ENCODE assay signal across 8 cellular contexts in genomic region chr17:16652847-16653366, GRCh38. TPM values are rescaled to one million over a fixed set of nuclear protein-coding genes. Genes with fewer than 3 reads are reported as not detected.
DNase-seq lines count a peak whose midpoint lies in the region; ATAC-seq lines count a peak whose summit lies in the region.

No MANE protein-coding gene starts in this region.

- no peaks in the 10 kb centered on the region for H3K27me3 ChIP-seq in adipocyte (replicated peaks; ENCODE audit: control insufficient read depth, insufficient read depth, low read length)
- no peaks in the 10 kb centered on the region for H3K27me3 ChIP-seq in iPS-15b (ENCODE audit: control insufficient read depth, insufficient read depth, low read length)

- H3K4me3 ChIP-seq in adipocyte (ENCODE audit: low read length): peak overlapping the region; percentile 84
- peak overlapping the region; percentile 63 for H3K4me3 ChIP-seq in iPS-15b (ENCODE audit: low read depth, low read length)

- H3K4me1 Mint-ChIP-seq in stimulated activated memory B cell treated with anti-CD40 and anti-IgM and Interleukin-4, amounts not matched to agents 10 μg/mL and 1 μg/mL and 100 μg/mL, for 72 hours: peaks cover 24% of the 10 kb centered on the region

- peaks cover 15% of the 10 kb centered on the region for H3K4me1 ChIP-seq in adipocyte (ENCODE audit: control insufficient read depth, insufficient read depth, low read length)
- peaks cover 7% of the 10 kb centered on the region for H3K4me1 ChIP-seq in iPS-15b (ENCODE audit: control insufficient read depth, insufficient read depth, low read length)

- peak; percentile 14 for ATAC-seq in HG03135 (IDR thresholded peaks at IDR 0.05; ENCODE audit: unreplicated experiment)
- ATAC-seq in stimulated activated memory B cell treated with anti-CD40 and anti-IgM and Interleukin-4, amounts not matched to agents 10 μg/mL and 1 μg/mL and 100 μg/mL, for 72 hours: no peak

- peaks cover 14% of the 10 kb centered on the region for H3K36me3 ChIP-seq in adipocyte (ENCODE audit: control insufficient read depth, insufficient read depth, low read length, severe bottlenecking)
- no peaks in the 10 kb centered on the region for H3K36me3 ChIP-seq in iPS-15b (ENCODE audit: control insufficient read depth, insufficient read depth, low read length)

- H3K9me3 Mint-ChIP-seq in stimulated activated memory B cell treated with anti-CD40 and anti-IgM and Interleukin-4, amounts not matched to agents 10 μg/mL and 1 μg/mL and 100 μg/mL, for 72 hours: no peaks in the 10 kb centered on the region

- H3K27me3 Mint-ChIP-seq in stimulated activated memory B cell treated with anti-CD40 and anti-IgM and Interleukin-4, amounts not matched to agents 10 μg/mL and 1 μg/mL and 100 μg/mL, for 72 hours: no peaks in the 10 kb centered on the region

- H3K9me3 ChIP-seq in adipocyte (ENCODE audit: control insufficient read depth, low read length) (no peaks in the 10 kb centered on the region), iPS-15b (ENCODE audit: control insufficient read depth, insufficient read depth, low read length) (no peaks in the 10 kb centered on the region)

- H3K36me3 Mint-ChIP-seq in stimulated activated memory B cell treated with anti-CD40 and anti-IgM and Interleukin-4, amounts not matched to agents 10 μg/mL and 1 μg/mL and 100 μg/mL, for 72 hours: peaks cover 11% of the 10 kb centered on the region

- H3K27ac Mint-ChIP-seq in stimulated activated memory B cell treated with anti-CD40 and anti-IgM and Interleukin-4, amounts not matched to agents 10 μg/mL and 1 μg/mL and 100 μg/mL, for 72 hours: peak overlapping the region; percentile 83

- H3K9ac ChIP-seq in adipocyte (ENCODE audit: low read length) (peak overlapping the region; percentile 92), iPS-15b (ENCODE audit: low read depth, low read length) (peak overlapping the region; percentile 55)

- H3K4me3 Mint-ChIP-seq in stimulated activated memory B cell treated with anti-CD40 and anti-IgM and Interleukin-4, amounts not matched to agents 10 μg/mL and 1 μg/mL and 100 μg/mL, for 72 hours: peak overlapping the region; percentile 90

- DNase-seq in COLO829 (ENCODE audit: low spot score) (peak; percentile 33), adipocyte (ENCODE audit: low read depth) (no peak), DMS114 treated with DMSO at 0.1 percent for 48 hours (lab: John Stamatoyannopoulos, UW; ENCODE audit: unreplicated experiment) (no peak), H4 (ENCODE audit: low spot score) (no peak)
- no peak for DNase-seq in activated CD4-positive, alpha-beta T cell treated with anti-CD3 and anti-CD28 coated beads, Interleukin-2, amount 50 U/mL, for 1 hour

RNA-seq across cellular contexts. Expression of gene ZNF624, which starts 0.7 kb away (rescaled TPM):
- total RNA-seq in H4 (2014; rRNA removed; shearing (Covaris generic)): 1.4 and 2.3 TPM in 2 replicates

RNA-seq across cellular contexts. Expression of gene CCDC144A, which starts 37.1 kb away (rescaled TPM):
- 0.19 and 0.49 TPM in 2 replicates for total RNA-seq in H4 (2014; rRNA removed; shearing (Covaris generic))
